ENCODE assay signal across 38 cellular contexts in genomic region chr5:106435185-106435584, GRCh38.
"Had no signal": no experiment of that assay in that cellular context is flagged by ENCODE, and none has a peak within 500 bp of the region (broad histone marks: within the 10 kb centered on the region; RNA-seq: fewer than 3 reads in every experiment).

No MANE protein-coding gene starts in this region.

- H3K27me3 ChIP-seq: ascending aorta, cardiac muscle cell, colonic mucosa had no signal

- H3K27ac Mint-ChIP-seq: activated CD4-positive, alpha-beta memory T cell treated with anti-CD3 and anti-CD28 coated beads for 36 hours; activated CD4-positive, alpha-beta T cell treated with anti-CD3 and anti-CD28 coated beads, Interleukin-2, amount 10 ng/mL, durations not matched to agents 24 days and 14 days; activated CD8-positive, alpha-beta T cell treated with anti-CD3 and anti-CD28 coated beads for 36 hours; activated naive CD4-positive, alpha-beta T cell treated with anti-CD3 and anti-CD28 coated beads, Interleukin-2, amount 10 ng/mL, durations not matched to agents 7 days and 5 days; activated naive CD4-positive, alpha-beta T cell treated with anti-CD3 and anti-CD28 coated beads, Interleukin-2, amount 50 U/mL, for 24 hours; activated naive CD8-positive, alpha-beta T cell; activated naive CD8-positive, alpha-beta T cell treated with anti-CD3 and anti-CD28 coated beads, Interleukin-2, amount 10 ng/mL, durations not matched to agents 7 days and 5 days; activated naive CD8-positive, alpha-beta T cell treated with anti-CD3 and anti-CD28 coated beads, Interleukin-2, amount 50 U/mL, for 24 hours; activated T-helper 2 cell treated with anti-CD3 and anti-CD28 coated beads, Interferon-gamma antibody, Interleukin-2, Interleukin-4, amounts not matched to agents 10 μg/mL and 5 μg/mL and 100 μg/mL, durations not matched to agents 14 hours and 24 hours and 36 hours; brain; T-helper 1 cell treated with Interleukin-12 subunit alpha and Interleukin-12 subunit beta and Interleukin-4 antibody, amounts not matched to agents 30 μg/mL and 1 μg/mL, for 36 hours; T-helper 2 cell treated with Interferon-gamma antibody and Interleukin-4, amounts not matched to agents 5 μg/mL and 100 μg/mL, for 36 hours; WTC11 had no signal

- H3K27ac ChIP-seq: ascending aorta, cardiac muscle cell, colonic mucosa, WERI-Rb-1 had no signal

- ATAC-seq: activated CD4-positive, CD25-positive, alpha-beta regulatory T cell treated with anti-CD3 and anti-CD28 coated beads, Interleukin-2, amount 50 U/mL, for 24 hours; activated CD8-positive, alpha-beta T cell treated with anti-CD3 and anti-CD28 coated beads for 36 hours; activated naive CD8-positive, alpha-beta T cell treated with anti-CD3 and anti-CD28 coated beads, Interleukin-2, amount 50 U/mL, for 24 hours; WTC11 had no signal

- FAIRE-seq: bronchial epithelial cell had no signal

- H3K4me1 Mint-ChIP-seq: activated CD4-positive, alpha-beta T cell treated with anti-CD3 and anti-CD28 coated beads, Interleukin-2, amount 10 ng/mL, durations not matched to agents 24 days and 14 days; activated naive CD4-positive, alpha-beta T cell treated with anti-CD3 and anti-CD28 coated beads, Interleukin-2, amount 10 ng/mL, durations not matched to agents 7 days and 5 days; activated naive CD4-positive, alpha-beta T cell treated with anti-CD3 and anti-CD28 coated beads, Interleukin-2, amount 50 U/mL, for 24 hours; activated naive CD8-positive, alpha-beta T cell treated with anti-CD3 and anti-CD28 coated beads, Interleukin-2, amount 10 ng/mL, durations not matched to agents 7 days and 5 days; activated naive CD8-positive, alpha-beta T cell treated with anti-CD3 and anti-CD28 coated beads, Interleukin-2, amount 50 U/mL, for 24 hours; brain; central memory CD8-positive, alpha-beta T cell had no signal

- H3K36me3 Mint-ChIP-seq: activated CD4-positive, alpha-beta memory T cell treated with anti-CD3 and anti-CD28 coated beads for 36 hours; activated naive CD4-positive, alpha-beta T cell treated with anti-CD3 and anti-CD28 coated beads, Interleukin-2, amount 10 ng/mL, durations not matched to agents 7 days and 5 days; activated naive CD4-positive, alpha-beta T cell treated with anti-CD3 and anti-CD28 coated beads, Interleukin-2, amount 50 U/mL, for 24 hours; activated naive CD8-positive, alpha-beta T cell; activated naive CD8-positive, alpha-beta T cell treated with anti-CD3 and anti-CD28 coated beads, Interleukin-2, amount 10 ng/mL, durations not matched to agents 7 days and 5 days; brain had no signal

- DNase-seq: activated CD4-positive, alpha-beta memory T cell treated with anti-CD3 and anti-CD28 coated beads for 36 hours; activated CD4-positive, alpha-beta T cell treated with anti-CD3 and anti-CD28 coated beads for 1 hour; activated CD4-positive, alpha-beta T cell treated with anti-CD3 and anti-CD28 coated beads for 4 hours; activated CD4-positive, alpha-beta T cell treated with anti-CD3 and anti-CD28 coated beads, Interleukin-2, amount 10 ng/mL, durations not matched to agents 24 days and 14 days; activated CD4-positive, alpha-beta T cell treated with anti-CD3 and anti-CD28 coated beads, Interleukin-2, amount 50 U/mL, for 1 hour; activated CD4-positive, alpha-beta T cell treated with anti-CD3 and anti-CD28 coated beads, Interleukin-2, amount 50 U/mL, for 4 hours; activated CD4-positive, CD25-positive, alpha-beta regulatory T cell; activated CD8-positive, alpha-beta memory T cell treated with anti-CD3 and anti-CD28 coated beads, Interleukin-2, amount 50 U/mL, for 4 hours; activated CD8-positive, alpha-beta T cell treated with anti-CD3 and anti-CD28 coated beads for 36 hours; activated effector memory CD4-positive, alpha-beta T cell treated with Interleukin-2 at 50 U/mL for 16 hours; activated gamma-delta T cell; activated naive CD4-positive, alpha-beta T cell treated with anti-CD3 and anti-CD28 coated beads, Interleukin-2, amount 10 ng/mL, durations not matched to agents 7 days and 5 days; activated naive CD4-positive, alpha-beta T cell treated with Interleukin-2 at 50 U/mL for 16 hours; activated naive CD8-positive, alpha-beta T cell treated with anti-CD3 and anti-CD28 coated beads, Interleukin-2, amount 10 ng/mL, durations not matched to agents 7 days and 5 days; activated naive CD8-positive, alpha-beta T cell treated with anti-CD3 and anti-CD28 coated beads, Interleukin-2, amount 50 U/mL, for 24 hours; activated T-cell treated with anti-CD3 and anti-CD28 coated beads for 4 hours; activated T-cell treated with anti-CD3 and anti-CD28 coated beads, Interleukin-2, amount 50 U/mL, for 1 hour; activated T-cell treated with anti-CD3 and anti-CD28 coated beads, Interleukin-2, amount 50 U/mL, for 48 hours; amygdala; anterior cingulate cortex; caudate nucleus; cerebellar nuclear complex; colonic mucosa; T-helper 2 cell; T-helper 9 cell; WERI-Rb-1 had no signal

- H3K27me3 Mint-ChIP-seq: activated CD4-positive, alpha-beta memory T cell treated with anti-CD3 and anti-CD28 coated beads for 36 hours; activated CD4-positive, alpha-beta T cell treated with anti-CD3 and anti-CD28 coated beads, Interleukin-2, amount 10 ng/mL, durations not matched to agents 24 days and 14 days; activated CD8-positive, alpha-beta T cell treated with anti-CD3 and anti-CD28 coated beads for 36 hours; activated naive CD4-positive, alpha-beta T cell treated with anti-CD3 and anti-CD28 coated beads, Interleukin-2, amount 10 ng/mL, durations not matched to agents 7 days and 5 days; activated naive CD4-positive, alpha-beta T cell treated with anti-CD3 and anti-CD28 coated beads, Interleukin-2, amount 50 U/mL, for 24 hours; activated naive CD8-positive, alpha-beta T cell; activated naive CD8-positive, alpha-beta T cell treated with anti-CD3 and anti-CD28 coated beads, Interleukin-2, amount 10 ng/mL, durations not matched to agents 7 days and 5 days; activated naive CD8-positive, alpha-beta T cell treated with anti-CD3 and anti-CD28 coated beads, Interleukin-2, amount 50 U/mL, for 24 hours; brain; central memory CD8-positive, alpha-beta T cell had no signal

- H3K9me3 Mint-ChIP-seq: activated CD4-positive, alpha-beta memory T cell treated with anti-CD3 and anti-CD28 coated beads for 36 hours; activated CD4-positive, alpha-beta T cell treated with anti-CD3 and anti-CD28 coated beads, Interleukin-2, amount 10 ng/mL, durations not matched to agents 24 days and 14 days; activated CD8-positive, alpha-beta T cell treated with anti-CD3 and anti-CD28 coated beads for 36 hours; activated naive CD4-positive, alpha-beta T cell treated with anti-CD3 and anti-CD28 coated beads, Interleukin-2, amount 10 ng/mL, durations not matched to agents 7 days and 5 days; activated naive CD8-positive, alpha-beta T cell treated with anti-CD3 and anti-CD28 coated beads, Interleukin-2, amount 10 ng/mL, durations not matched to agents 7 days and 5 days; central memory CD8-positive, alpha-beta T cell had no signal

- H3K4me1 ChIP-seq: ascending aorta, colonic mucosa had no signal

- H3K36me3 ChIP-seq: ascending aorta, cardiac muscle cell, colonic mucosa, WERI-Rb-1 had no signal

- H3K9me3 ChIP-seq: ascending aorta, colonic mucosa had no signal

- H3K4me3 Mint-ChIP-seq: activated CD4-positive, alpha-beta memory T cell treated with anti-CD3 and anti-CD28 coated beads for 36 hours; activated CD4-positive, alpha-beta T cell treated with anti-CD3 and anti-CD28 coated beads, Interleukin-2, amount 10 ng/mL, durations not matched to agents 24 days and 14 days; activated CD8-positive, alpha-beta T cell treated with anti-CD3 and anti-CD28 coated beads for 36 hours; activated naive CD4-positive, alpha-beta T cell treated with anti-CD3 and anti-CD28 coated beads, Interleukin-2, amount 10 ng/mL, durations not matched to agents 7 days and 5 days; activated naive CD4-positive, alpha-beta T cell treated with anti-CD3 and anti-CD28 coated beads, Interleukin-2, amount 50 U/mL, for 24 hours; activated naive CD8-positive, alpha-beta T cell; activated naive CD8-positive, alpha-beta T cell treated with anti-CD3 and anti-CD28 coated beads, Interleukin-2, amount 10 ng/mL, durations not matched to agents 7 days and 5 days; activated naive CD8-positive, alpha-beta T cell treated with anti-CD3 and anti-CD28 coated beads, Interleukin-2, amount 50 U/mL, for 24 hours; brain; central memory CD8-positive, alpha-beta T cell; T-helper 1 cell treated with Interleukin-12 subunit alpha and Interleukin-12 subunit beta and Interleukin-4 antibody, amounts not matched to agents 30 μg/mL and 1 μg/mL, for 36 hours; T-helper 2 cell treated with Interferon-gamma antibody and Interleukin-4, amounts not matched to agents 5 μg/mL and 100 μg/mL, for 36 hours; WTC11 had no signal

- H3K4me3 ChIP-seq: ascending aorta, cardiac muscle cell, colonic mucosa had no signal
